In genomic region chr1:23562138-23562819, GRCh38 we compare ENCODE assay signal across 1 cellular context.
TF ChIP-seq lines count a peak whose summit lies in the region.

No MANE protein-coding gene starts in this region.

TF ChIP-seq in GM23338, 12 proteins besides CTCF, POLR2A, EP300 and RAD21 (continued from another document):
- TF ChIP-seq ZNF462 (CRISPR knock-in tag; IDR thresholded peaks at IDR 0.05), result no peak
